Comparison of ENCODE assay signal across 31 cellular contexts in the genomic region with DNA sequence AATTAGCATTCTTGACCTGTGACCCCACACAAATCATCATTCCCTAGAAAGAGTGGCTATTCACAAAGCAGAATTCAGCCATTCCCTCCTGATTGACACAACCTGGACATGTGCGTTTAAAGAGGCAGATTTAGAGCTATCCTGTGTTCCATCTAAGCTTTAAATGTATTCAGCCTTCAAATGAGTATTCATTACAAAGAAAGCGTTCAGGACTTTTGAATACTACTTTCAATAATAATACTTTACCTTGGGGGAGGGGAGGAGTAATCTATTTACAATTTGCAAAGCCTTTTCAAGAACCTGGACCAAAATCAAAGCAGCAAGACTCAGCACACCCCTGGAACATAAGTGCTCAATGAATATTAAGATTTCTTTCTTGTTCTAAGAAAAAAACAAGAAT. TPM values are rescaled to one million over a fixed set of nuclear protein-coding genes. Genes with fewer than 3 reads are reported as not detected.
"Had no signal": no experiment of that assay in that cellular context is flagged by ENCODE, and none has a peak within 500 bp of the region (broad histone marks: within the 10 kb centered on the region; RNA-seq: fewer than 3 reads in every experiment).

No MANE protein-coding gene starts in this region.

- H3K27me3 ChIP-seq: colonic mucosa, esophagus muscularis mucosa, right atrium auricular region, suprapubic skin, transverse colon, upper lobe of right lung, uterus had no signal

- H3K4me2 ChIP-seq: smooth muscle cell had no signal

- ATAC-seq: heart right ventricle; left lobe of liver; naive thymus-derived CD4-positive, alpha-beta T cell; sciatic nerve; stimulated activated naive CD8-positive, alpha-beta T cell treated with anti-CD3 and anti-CD28 coated beads, Interleukin-15, amount 100 ng/mL, for 72 hours; upper lobe of right lung had no signal

- H3K27ac ChIP-seq: colonic mucosa, esophagus muscularis mucosa, heart right ventricle, prostate gland, right atrium auricular region, suprapubic skin, transverse colon, upper lobe of right lung, uterus had no signal

- H3K36me3 Mint-ChIP-seq: memory B cell; naive thymus-derived CD4-positive, alpha-beta T cell had no signal

- H3K4me3 Mint-ChIP-seq: dendritic cell treated with granulocyte-macrophage colony-stimulating factor and Interleukin-4, amounts not matched to agents 40 ng/mL and 50 ng/mL, for 4 days; memory B cell; naive thymus-derived CD4-positive, alpha-beta T cell; nephron; stimulated activated naive CD8-positive, alpha-beta T cell treated with anti-CD3 and anti-CD28 coated beads, Interleukin-15, amount 100 ng/mL, for 72 hours had no signal

- H3K9me3 Mint-ChIP-seq: dendritic cell treated with granulocyte-macrophage colony-stimulating factor and Interleukin-4, amounts not matched to agents 40 ng/mL and 50 ng/mL, for 4 days; memory B cell; naive thymus-derived CD4-positive, alpha-beta T cell; nephron; stimulated activated naive CD8-positive, alpha-beta T cell treated with anti-CD3 and anti-CD28 coated beads, Interleukin-15, amount 100 ng/mL, for 72 hours had no signal

- H3K9me3 ChIP-seq: colonic mucosa, esophagus muscularis mucosa, heart right ventricle, prostate gland, right atrium auricular region, suprapubic skin, transverse colon, upper lobe of right lung, uterus had no signal

- H3K27ac Mint-ChIP-seq: dendritic cell treated with granulocyte-macrophage colony-stimulating factor and Interleukin-4, amounts not matched to agents 40 ng/mL and 50 ng/mL, for 4 days; memory B cell; naive thymus-derived CD4-positive, alpha-beta T cell; nephron; stimulated activated naive CD8-positive, alpha-beta T cell treated with anti-CD3 and anti-CD28 coated beads, Interleukin-15, amount 100 ng/mL, for 72 hours had no signal

- H3K4me1 Mint-ChIP-seq: memory B cell; stimulated activated naive CD8-positive, alpha-beta T cell treated with anti-CD3 and anti-CD28 coated beads, Interleukin-15, amount 100 ng/mL, for 72 hours had no signal

- H3K36me3 ChIP-seq: colonic mucosa, esophagus muscularis mucosa, heart right ventricle, prostate gland, right atrium auricular region, suprapubic skin, transverse colon, upper lobe of right lung, uterus had no signal

- FAIRE-seq: endothelial cell of umbilical vein, kidney had no signal

- H3K4me3 ChIP-seq: colonic mucosa, esophagus muscularis mucosa, heart right ventricle, lung, prostate gland, right atrium auricular region, smooth muscle cell, suprapubic skin, transverse colon, upper lobe of right lung, uterus had no signal

- H3K27me3 Mint-ChIP-seq: memory B cell; naive thymus-derived CD4-positive, alpha-beta T cell; stimulated activated naive CD8-positive, alpha-beta T cell treated with anti-CD3 and anti-CD28 coated beads, Interleukin-15, amount 100 ng/mL, for 72 hours had no signal

- H3K4me1 ChIP-seq: colonic mucosa, esophagus muscularis mucosa, heart right ventricle, prostate gland, right atrium auricular region, suprapubic skin, transverse colon, upper lobe of right lung, uterus had no signal

- DNase-seq: colonic mucosa; effector CD8-positive, alpha-beta T cell; foreskin melanocyte; glutamatergic neuron; heart right ventricle; hippocampal formation; kidney; midbrain; naive thymus-derived CD4-positive, alpha-beta T cell; nucleus accumbens; stimulated activated CD4-positive, alpha-beta T cell treated with anti-CD3 and anti-CD28 coated beads, Interleukin-12 subunit alpha, Interleukin-12 subunit beta, amount 100 ng/mL, for 4 hours; stimulated activated CD4-positive, alpha-beta T cell treated with anti-CD3 and anti-CD28 coated beads, Interleukin-1b, Interleukin-23, amount 100 ng/mL, for 48 hours; stimulated activated CD4-positive, alpha-beta T cell treated with anti-CD3 and anti-CD28 coated beads, Interleukin-4, amount 100 ng/mL, for 1 hour; stimulated activated CD8-positive, alpha-beta memory T cell treated with anti-CD3 and anti-CD28 coated beads, Interleukin-4, amount 100 ng/mL, for 48 hours; stimulated activated naive CD4-positive, alpha-beta T cell; stimulated activated naive CD8-positive, alpha-beta T cell treated with anti-CD3 and anti-CD28 coated beads, Interleukin-15, amount 100 ng/mL, for 72 hours; transverse colon; upper lobe of right lung; uterus had no signal

RNA-seq across cellular contexts. Expression of a gene that starts 22.5 kb away (rescaled TPM):
- polyA plus RNA-seq: endothelial cell of umbilical vein; naive thymus-derived CD4-positive, alpha-beta T cell had no signal
